14 cellular contexts compared by ENCODE assay signal in the genomic region with DNA sequence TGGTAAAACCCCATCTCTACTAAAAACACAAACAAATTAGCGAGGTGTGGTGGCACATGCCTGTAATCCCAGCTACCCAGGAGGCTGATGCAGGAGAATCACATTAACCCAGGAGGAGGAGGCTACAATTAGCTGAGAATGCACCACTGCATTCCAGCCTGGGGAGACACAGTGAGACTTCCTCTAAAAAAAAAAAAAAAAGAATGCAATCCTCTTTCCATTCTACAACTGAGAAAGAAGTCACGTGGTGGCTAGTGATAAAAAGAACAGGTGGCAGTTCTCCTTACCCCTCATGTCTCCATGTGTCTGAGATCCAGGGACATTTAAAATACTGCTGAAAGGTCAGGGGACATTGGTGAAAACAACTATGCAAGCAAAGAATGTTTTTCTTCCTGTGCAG. TPM values are rescaled to one million over a fixed set of nuclear protein-coding genes. Genes with fewer than 3 reads are reported as not detected.
"Had no signal": no experiment of that assay in that cellular context is flagged by ENCODE, and none has a peak within 500 bp of the region (broad histone marks: within the 10 kb centered on the region; RNA-seq: fewer than 3 reads in every experiment).

No MANE protein-coding gene starts in this region.

- H3K4me3 ChIP-seq: gastroesophageal sphincter, psoas muscle had no signal

- H3K9me3 ChIP-seq: psoas muscle had no signal

- H3K36me3 ChIP-seq: gastroesophageal sphincter had no signal

- H3K4me1 ChIP-seq: gastroesophageal sphincter, psoas muscle had no signal

- ATAC-seq: gastroesophageal sphincter; naive thymus-derived CD8-positive, alpha-beta T cell; psoas muscle had no signal

- H3K4me1 Mint-ChIP-seq: activated CD4-positive, alpha-beta T cell treated with anti-CD3 and anti-CD28 coated beads, Interleukin-2, amount 10 ng/mL, durations not matched to agents 24 days and 14 days; naive thymus-derived CD8-positive, alpha-beta T cell had no signal

- H3K36me3 Mint-ChIP-seq: naive thymus-derived CD8-positive, alpha-beta T cell had no signal

- H3K27ac Mint-ChIP-seq: activated CD4-positive, alpha-beta T cell treated with anti-CD3 and anti-CD28 coated beads, Interleukin-2, amount 10 ng/mL, durations not matched to agents 24 days and 14 days; activated naive CD4-positive, alpha-beta T cell treated with anti-CD3 and anti-CD28 coated beads for 36 hours; activated T-helper 1 cell treated with anti-CD3 and anti-CD28 coated beads, Interleukin-12 subunit alpha, Interleukin-12 subunit beta, Interleukin-2, Interleukin-4 antibody, amounts not matched to agents 30 ng/mL and 10 ng/mL and 1 ng/mL, durations not matched to agents 14 hours and 24 hours and 36 hours; naive thymus-derived CD8-positive, alpha-beta T cell had no signal

- H3K4me3 Mint-ChIP-seq: activated CD4-positive, alpha-beta T cell treated with anti-CD3 and anti-CD28 coated beads, Interleukin-2, amount 10 ng/mL, durations not matched to agents 24 days and 14 days; activated naive CD4-positive, alpha-beta T cell treated with anti-CD3 and anti-CD28 coated beads for 36 hours; activated T-helper 1 cell treated with anti-CD3 and anti-CD28 coated beads, Interleukin-12 subunit alpha, Interleukin-12 subunit beta, Interleukin-2, Interleukin-4 antibody, amounts not matched to agents 30 ng/mL and 10 ng/mL and 1 ng/mL, durations not matched to agents 14 hours and 24 hours and 36 hours; naive thymus-derived CD8-positive, alpha-beta T cell had no signal

- H3K27ac ChIP-seq: gastroesophageal sphincter, psoas muscle had no signal

- H3K27me3 Mint-ChIP-seq: activated CD4-positive, alpha-beta T cell treated with anti-CD3 and anti-CD28 coated beads, Interleukin-2, amount 10 ng/mL, durations not matched to agents 24 days and 14 days had no signal

- DNase-seq: activated CD4-positive, alpha-beta T cell treated with anti-CD3 and anti-CD28 coated beads, Interleukin-2, amount 10 ng/mL, durations not matched to agents 24 days and 14 days; activated naive CD4-positive, alpha-beta T cell treated with anti-CD3 and anti-CD28 coated beads for 36 hours; caudate nucleus; cortex of kidney; effector memory CD4-positive, alpha-beta T cell; naive thymus-derived CD8-positive, alpha-beta T cell; occipital lobe; psoas muscle; stimulated activated CD4-positive, alpha-beta T cell treated with anti-CD3 and anti-CD28 coated beads, Interleukin-2, amount 100 ng/mL, for 48 hours; trophoblast cell had no signal

- H3K9me3 Mint-ChIP-seq: activated naive CD4-positive, alpha-beta T cell treated with anti-CD3 and anti-CD28 coated beads for 36 hours; activated T-helper 1 cell treated with anti-CD3 and anti-CD28 coated beads, Interleukin-12 subunit alpha, Interleukin-12 subunit beta, Interleukin-2, Interleukin-4 antibody, amounts not matched to agents 30 ng/mL and 10 ng/mL and 1 ng/mL, durations not matched to agents 14 hours and 24 hours and 36 hours had no signal

RNA-seq across cellular contexts. Expression of a gene that starts 24.4 kb away (rescaled TPM):
- total RNA-seq: activated CD4-positive, alpha-beta T cell treated with anti-CD3 and anti-CD28 coated beads, Interleukin-2, amount 10 ng/mL, durations not matched to agents 24 days and 14 days; activated naive CD4-positive, alpha-beta T cell treated with anti-CD3 and anti-CD28 coated beads for 36 hours; activated T-helper 1 cell treated with anti-CD3 and anti-CD28 coated beads, Interleukin-12 subunit alpha, Interleukin-12 subunit beta, Interleukin-2, Interleukin-4 antibody, amounts not matched to agents 30 ng/mL and 10 ng/mL and 1 ng/mL, durations not matched to agents 14 hours and 24 hours and 36 hours; mononuclear cell; naive thymus-derived CD8-positive, alpha-beta T cell; psoas muscle; T-helper 1 cell treated with Interleukin-12 subunit alpha and Interleukin-12 subunit beta and Interleukin-4 antibody, amounts not matched to agents 30 ng/mL and 1 ng/mL, for 36 hours had no signal
